In genomic region chr12:54587315-54587821, GRCh38 we compare ENCODE assay signal across 11 cellular contexts. TPM values are rescaled to one million over a fixed set of nuclear protein-coding genes. Genes with fewer than 3 reads are reported as not detected.
DNase-seq lines count a peak whose midpoint lies in the region; ATAC-seq, FAIRE-seq and TF ChIP-seq lines count a peak whose summit lies in the region.
"Had no signal": no experiment of that assay in that cellular context is flagged by ENCODE, and none has a peak within 500 bp of the region (broad histone marks: within the 10 kb centered on the region; RNA-seq: fewer than 3 reads in every experiment).

No MANE protein-coding gene starts in this region.

- no peaks in the 10 kb centered on the region for H3K27me3 ChIP-seq in testis

- 37 to 44% methylated on average over 5 of the region's 5 CpGs for WGBS in testis, 2 donors

- intact Hi-C loops in mucosa of descending colon (cut with DNase I, micrococcal nuclease) (no loop called here), testis (cut with DNase I; ENCODE audit: low total_unique reads) (no loop called here)

- TF ChIP-seq POLR2A in testis (IDR thresholded peaks at IDR 0.05) (no peak), GM12892 (IDR thresholded peaks at IDR 0.05; ENCODE audit: low read depth, low read length) (no peak)

- H3K9me3 ChIP-seq in mucosa of descending colon (no peaks in the 10 kb centered on the region), testis (no peaks in the 10 kb centered on the region)
- H3K9me3 ChIP-seq: A549 had no signal

- H3K36me3 ChIP-seq in mucosa of descending colon (ENCODE audit: low read depth) (no peaks in the 10 kb centered on the region), testis (ENCODE audit: low read depth, missing control alignments) (no peaks in the 10 kb centered on the region)

- peaks cover 5% of the 10 kb centered on the region for H3K4me1 ChIP-seq in mucosa of descending colon (ENCODE audit: low read depth)
- H3K4me1 ChIP-seq in testis = peaks cover 6% of the 10 kb centered on the region

- peak; percentile 38 for DNase-seq in NCI-H748 (lab: John Stamatoyannopoulos, UW; ENCODE audit: unreplicated experiment)
- DNase-seq in NCI-H748 treated with DMSO at 0.1 percent for 48 hours (lab: John Stamatoyannopoulos, UW) = no peak
- peak; percentile 5 for DNase-seq in fibroblast of gingiva (ENCODE audit: low read depth)
- no peak for DNase-seq in mucosa of descending colon
- DNase-seq in testis = peak; percentile 28
- no peak for DNase-seq in DMS 273 treated with DMSO at 0.1 percent for 48 hours (lab: John Stamatoyannopoulos, UW)
- no peak for DNase-seq in GM12892 (ENCODE audit: insufficient read length)

- FAIRE-seq in GM12892 (lab: Jason Lieb, UNC) = no peak
- FAIRE-seq: A549 had no signal

- peak; percentile 12 for ATAC-seq in mucosa of descending colon
- ATAC-seq in GM21515 (IDR thresholded peaks at IDR 0.05; ENCODE audit: unreplicated experiment) = no peak

- no peak for TF ChIP-seq CTCF in mucosa of descending colon (IDR thresholded peaks at IDR 0.05)
- no peak for TF ChIP-seq CTCF in testis (IDR thresholded peaks at IDR 0.05)

- H3K27ac ChIP-seq in testis = no peak overlapping the region

- H3K4me3 ChIP-seq in mucosa of descending colon (no peak overlapping the region), testis (no peak overlapping the region)

RNA-seq across cellular contexts. Expression of gene PPP1R1A, which starts 1.1 kb away (rescaled TPM):
- total RNA-seq in mucosa of descending colon = 10 to 100 TPM in 1 of 3 donors, under 1 TPM in 2; 0.52 to 30.0 (median 0.75) TPM
- total RNA-seq in testis = 1 to 10 TPM; 6.1 to 6.9 TPM
- polyA plus RNA-seq in testis (ENCODE audit: insufficient read depth, low read depth, low replicate concordance) = 6.3 TPM
- 0.11 TPM for polyA plus RNA-seq in GM12892 (2012; ENCODE audit: missing spikeins)
- total RNA-seq: activated CD8-positive, alpha-beta memory T cell treated with anti-CD3 and anti-CD28 coated beads for 36 hours; NCI-H460 had no signal

RNA-seq across cellular contexts. Expression of gene PDE1B, which starts 38.0 kb away (rescaled TPM):
- total RNA-seq in mucosa of descending colon (1 to 10 TPM in 2 of 3 donors, under 1 TPM in 1; 0.35 to 4.0 (median 2.2) TPM), testis (1 to 10 TPM; 3.4 to 4.1 TPM)
- polyA plus RNA-seq in testis (ENCODE audit: insufficient read depth, low read depth, low replicate concordance) = 5.4 TPM
- polyA plus RNA-seq in GM12892 (2012; ENCODE audit: missing spikeins) = 3.9 TPM
- total RNA-seq: NCI-H460 had no signal

RNA-seq across cellular contexts. Expression of gene LACRT, which starts 47.3 kb away (rescaled TPM):
- not detected for total RNA-seq in mucosa of descending colon
- total RNA-seq in testis = not detected
- not detected for polyA plus RNA-seq in testis (ENCODE audit: insufficient read depth, low read depth, low replicate concordance)
- not detected for polyA plus RNA-seq in GM12892 (2012; ENCODE audit: missing spikeins)
- total RNA-seq: activated CD8-positive, alpha-beta memory T cell treated with anti-CD3 and anti-CD28 coated beads for 36 hours; NCI-H460 had no signal
- polyA plus RNA-seq: A549 had no signal

Comparison
In these comparisons a context has a peak if more than half of its experiments do, and no peak if none do; other contexts are left out.
1. DNase-seq: peak in NCI-H748 (single experiment), fibroblast of gingiva (single experiment) and testis (single experiment); none in NCI-H748 treated with DMSO at 0.1 percent for 48 hours (single experiment), mucosa of descending colon (0 of 3), DMS 273 treated with DMSO at 0.1 percent for 48 hours (single experiment) and GM12892 (single experiment).